8 cellular contexts compared by ENCODE assay signal in genomic region chr4:107824367-107825071, GRCh38. TPM values are rescaled to one million over a fixed set of nuclear protein-coding genes. Genes with fewer than 3 reads are reported as not detected.
DNase-seq lines count a peak whose midpoint lies in the region; ATAC-seq and TF ChIP-seq lines count a peak whose summit lies in the region.

Gene SGMS2, plus strand, starts transcription at chr4:107824932. Its CDS starts 70,622 bp downstream, at chr4:107895554.

- in situ Hi-C loops in transverse colon (cut with MboI; ENCODE audit: low pct_ligation_motif_present in 1 of 4, low pct_unique_long_range_greater_than_20kb in 1 of 4, low sequenced_read_pairs in 3 of 4), result no loop called here

- no peaks in the 10 kb centered on the region for H3K36me3 Mint-ChIP-seq in activated naive CD8-positive, alpha-beta T cell treated with anti-CD3 and anti-CD28 coated beads, Interleukin-2, amount 50 U/mL, for 24 hours (ENCODE audit: low read depth)

- no peak for TF ChIP-seq EP300 in transverse colon (IDR thresholded peaks at IDR 0.05; ENCODE audit: low read depth)

- H3K4me1 Mint-ChIP-seq in activated naive CD8-positive, alpha-beta T cell treated with anti-CD3 and anti-CD28 coated beads, Interleukin-2, amount 50 U/mL, for 24 hours, result peaks cover 13% of the 10 kb centered on the region

- intact Hi-C loops in transverse colon (cut with DNase I; ENCODE audit: low total_unique reads), result loop anchor here (10.0 kb wide), 1 partner anchor 80 kb away; no protein-coding TSS in a partner anchor

- H3K9me3 ChIP-seq in cardiac muscle cell (ENCODE audit: low read depth) (no peaks in the 10 kb centered on the region), osteoblast (ENCODE audit: low read depth, low read length) (no peaks in the 10 kb centered on the region), transverse colon (no peaks in the 10 kb centered on the region)

- no peaks in the 10 kb centered on the region for H3K36me3 ChIP-seq in cardiac muscle cell
- H3K36me3 ChIP-seq in osteoblast (ENCODE audit: insufficient read depth, low read length), result no peaks in the 10 kb centered on the region
- H3K36me3 ChIP-seq in transverse colon, result no peaks in the 10 kb centered on the region

- peaks cover 59% of the 10 kb centered on the region for H3K27me3 Mint-ChIP-seq in activated naive CD8-positive, alpha-beta T cell treated with anti-CD3 and anti-CD28 coated beads, Interleukin-2, amount 50 U/mL, for 24 hours

- H3K27me3 ChIP-seq in cardiac muscle cell, result peaks cover 97% of the 10 kb centered on the region
- no peaks in the 10 kb centered on the region for H3K27me3 ChIP-seq in osteoblast (ENCODE audit: insufficient read depth, low read length)
- H3K27me3 ChIP-seq in transverse colon, result no peaks in the 10 kb centered on the region

- TF ChIP-seq POLR2A in transverse colon (IDR thresholded peaks at IDR 0.05), result peak; percentile 88

- peaks cover 35% of the 10 kb centered on the region for H3K79me2 ChIP-seq in osteoblast (ENCODE audit: insufficient read depth, low read length)

- ATAC-seq in GM19023 (IDR thresholded peaks at IDR 0.05; ENCODE audit: unreplicated experiment) (peak; percentile 66), HG03196 (IDR thresholded peaks at IDR 0.05; ENCODE audit: unreplicated experiment) (peak; percentile 65)
- peak; percentile 87 for ATAC-seq in activated naive CD8-positive, alpha-beta T cell treated with anti-CD3 and anti-CD28 coated beads, Interleukin-2, amount 50 U/mL, for 24 hours

- H3K27ac ChIP-seq in cardiac muscle cell (no peak within 1 kb of the TSS), osteoblast (ENCODE audit: low read depth, low read length) (peak within 1 kb of the TSS; percentile 88), transverse colon (peak within 1 kb of the TSS; percentile 96 to 98 (median 96))

- no peaks in the 10 kb centered on the region for H3K9me3 Mint-ChIP-seq in activated naive CD8-positive, alpha-beta T cell treated with anti-CD3 and anti-CD28 coated beads, Interleukin-2, amount 50 U/mL, for 24 hours

- H3K4me2 ChIP-seq in osteoblast (ENCODE audit: insufficient read depth, low read length), result peak within 1 kb of the TSS; percentile 90

- DNase-seq in Ammon's horn (ENCODE audit: low spot score), result peak; percentile 75
- DNase-seq in RKO (ENCODE audit: low spot score), result peak; percentile 91
- DNase-seq in activated naive CD8-positive, alpha-beta T cell treated with anti-CD3 and anti-CD28 coated beads, Interleukin-2, amount 50 U/mL, for 24 hours, result peak; percentile 76
- peak; percentile 66 to 92 for DNase-seq in cardiac muscle cell (ENCODE audit: low read depth in 1 of 2, low spot score in 1 of 2)
- DNase-seq in osteoblast (ENCODE audit: insufficient read length, low spot score, missing footprints), result peak; percentile 98
- DNase-seq in transverse colon, result peak; percentile 90

- H4K20me1 ChIP-seq in osteoblast (ENCODE audit: insufficient read depth, low read length), result no peaks in the 10 kb centered on the region

- TF ChIP-seq CTCF in cardiac muscle cell (IDR thresholded peaks at IDR 0.05; ENCODE audit: low read depth, low read length), result no peak
- TF ChIP-seq CTCF in osteoblast (IDR thresholded peaks at IDR 0.05; ENCODE audit: extremely low read depth, low read depth, low read length), result no peak
- TF ChIP-seq CTCF in transverse colon (IDR thresholded peaks at IDR 0.05), result no peak

- WGBS in transverse colon (ENCODE audit: low coverage in 1 of 2), 2 donors, result 3% methylated on average over 30 of the region's 64 CpGs; no CpG with 5 or more reads in 1 of the 2 donors

- H3K27ac Mint-ChIP-seq in activated naive CD8-positive, alpha-beta T cell treated with anti-CD3 and anti-CD28 coated beads, Interleukin-2, amount 50 U/mL, for 24 hours, result peak within 1 kb of the TSS; percentile 74

- H3K4me3 Mint-ChIP-seq in activated naive CD8-positive, alpha-beta T cell treated with anti-CD3 and anti-CD28 coated beads, Interleukin-2, amount 50 U/mL, for 24 hours, result peak within 1 kb of the TSS; percentile 82

- H2AFZ ChIP-seq in osteoblast (ENCODE audit: low read length), result peak within 1 kb of the TSS; percentile 85

- H3K4me3 ChIP-seq in cardiac muscle cell, result peak within 1 kb of the TSS; percentile 69
- peak within 1 kb of the TSS; percentile 85 for H3K4me3 ChIP-seq in osteoblast (ENCODE audit: insufficient read depth, low read length)
- H3K4me3 ChIP-seq in transverse colon, result peak within 1 kb of the TSS; percentile 74 to 89 (median 78)

- H3K4me1 ChIP-seq in cardiac muscle cell (ENCODE audit: low read depth) (no peaks in the 10 kb centered on the region), osteoblast (ENCODE audit: insufficient read depth, low read length) (peaks cover 14% of the 10 kb centered on the region), transverse colon (peaks cover 7 to 34% (median 21%) of the 10 kb centered on the region in 4 donors)

RNA-seq across cellular contexts. Expression of gene SGMS2, which starts in this region (rescaled TPM):
- total RNA-seq in cardiac muscle cell (1.9 and 3.3 TPM in 2 replicates), osteoblast (148 and 149 TPM in 2 replicates), transverse colon (100 to 1,000 TPM in 3 of 4 donors, 10 to 100 TPM in 1; 75.8 to 203 (median 122) TPM)
- polyA plus RNA-seq in cardiac muscle cell, result 0.89 TPM in 1 of 2 replicates, not detected in the other

Comparison
In these comparisons a context has a peak if more than half of its experiments do, and no peak if none do; other contexts are left out.
1. RNA of gene SGMS2 (total RNA-seq): 148 to 149 TPM in osteoblast and 75.8 to 203 TPM in transverse colon; 1.9 to 3.3 TPM in cardiac muscle cell; every median in the first group is over 10 times any median in the second.
2. Peak in every context shown above with its lines, with median percentiles within 50 percentile points of each other: DNase-seq, ATAC-seq and H3K4me3 ChIP-seq.